In the genomic region with DNA sequence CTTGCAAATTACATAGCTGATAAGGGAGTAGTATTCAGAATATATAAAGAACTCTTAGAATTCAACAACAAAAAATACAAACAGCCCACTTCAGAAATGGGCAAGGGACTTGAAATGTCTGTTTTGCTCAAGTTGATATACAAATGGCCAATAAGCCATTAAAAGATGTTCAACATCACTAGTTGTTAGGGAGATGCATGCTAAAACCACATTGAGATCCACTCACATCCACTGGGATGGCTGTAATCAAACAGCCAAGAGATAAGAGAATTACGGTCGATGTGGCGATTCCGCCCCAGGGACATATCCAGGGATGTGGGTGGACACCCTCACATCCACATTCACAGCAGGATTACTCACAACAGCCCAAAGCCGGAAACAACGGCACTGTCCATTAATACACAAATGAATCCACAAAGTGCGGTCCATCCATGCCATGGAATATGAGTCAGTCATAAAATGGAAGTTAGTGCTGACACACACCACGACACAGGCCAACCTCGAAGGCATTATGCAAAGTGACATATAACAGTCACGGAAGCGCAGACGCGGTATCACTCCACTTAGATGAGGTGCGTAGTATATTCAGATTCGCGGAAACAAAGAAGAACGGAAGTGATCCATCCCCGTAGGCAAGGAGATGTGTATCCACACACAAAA, we compare ENCODE assay signal across 21 cellular contexts.
DNase-seq lines count a peak whose midpoint lies in the region; ATAC-seq, FAIRE-seq and TF ChIP-seq lines count a peak whose summit lies in the region.
"Had no signal": no experiment of that assay in that cellular context is flagged by ENCODE, and none has a peak within 500 bp of the region (broad histone marks: within the 10 kb centered on the region; RNA-seq: fewer than 3 reads in every experiment).

No MANE protein-coding gene starts in this region.

- H3K9ac ChIP-seq in SK-N-SH: no peak overlapping the region
- no peak overlapping the region for H3K9ac ChIP-seq in parathyroid adenoma

- H3K4me3 ChIP-seq in SK-N-SH (ENCODE audit: low read depth in 2 of 2, low read length in 1 of 2): no peak overlapping the region
- peak overlapping the region; percentile 9 for H3K4me3 ChIP-seq in brain microvascular endothelial cell (ENCODE audit: low read depth, low read length)
- H3K4me3 ChIP-seq in parathyroid adenoma (ENCODE audit: low read depth, low read length): no peak overlapping the region
- H3K4me3 ChIP-seq: colonic mucosa, lung, SJCRH30, tibial artery had no signal

- DNase-seq in SK-N-SH (no peak), MV-4-11 (lab: John Stamatoyannopoulos, UW) (peak; percentile 50), brain microvascular endothelial cell (peak; percentile 98), iPS-NIHi7 (ENCODE audit: extremely low spot score) (no peak), NCI-H2029 (lab: John Stamatoyannopoulos, UW) (no peak), frontal cortex (ENCODE audit: low spot score in 2 of 2) (no peak)
- DNase-seq: activated CD8-positive, alpha-beta memory T cell treated with anti-CD3 and anti-CD28 coated beads, Interleukin-2, amount 50 U/mL, for 4 hours; anterior cingulate cortex; C1 segment of cervical spinal cord; colonic mucosa; glutamatergic neuron; H7; NCI-H187 treated with DMSO at 0.1 percent for 48 hours; NCI-H446; SJCRH30; small intestine; tibial artery had no signal

- H3K4me2 ChIP-seq in SK-N-SH (no peak overlapping the region), parathyroid adenoma (ENCODE audit: low read length) (no peak overlapping the region)

- H3K9me2 ChIP-seq in SK-N-SH: no peaks in the 10 kb centered on the region

- H3K9me3 ChIP-seq in SK-N-SH: no peaks in the 10 kb centered on the region
- H3K9me3 ChIP-seq in parathyroid adenoma (ENCODE audit: control insufficient read depth, low read length): no peaks in the 10 kb centered on the region
- H3K9me3 ChIP-seq: colonic mucosa, SJCRH30, tibial artery had no signal

- POLR2A ChIA-PET in SK-N-SH (lab: Yijun Ruan, JAX): no interaction called here

- no peaks in the 10 kb centered on the region; a peak in 1 of 4 replicates for H3K4me1 ChIP-seq in SK-N-SH (ENCODE audit: control insufficient read depth in 1 of 2, insufficient read depth in 2 of 2, low read depth in 1 of 2, low read length in 1 of 2)
- H3K4me1 ChIP-seq in parathyroid adenoma: no peaks in the 10 kb centered on the region
- H3K4me1 ChIP-seq: colonic mucosa, SJCRH30 had no signal

- H3K79me2 ChIP-seq in SK-N-SH (ENCODE audit: insufficient read depth): no peaks in the 10 kb centered on the region
- H3K79me2 ChIP-seq in parathyroid adenoma: no peaks in the 10 kb centered on the region

- TF ChIP-seq CTCF in SK-N-SH (IDR thresholded peaks at IDR 0.05) (no peak), brain microvascular endothelial cell (IDR thresholded peaks at IDR 0.05; ENCODE audit: low read depth, low read length, missing control alignments) (no peak), parathyroid adenoma (IDR thresholded peaks at IDR 0.05) (no peak)

- H3K27me3 ChIP-seq in SK-N-SH (ENCODE audit: insufficient read depth) (no peaks in the 10 kb centered on the region), brain microvascular endothelial cell (replicated peaks) (no peaks in the 10 kb centered on the region), parathyroid adenoma (ENCODE audit: control insufficient read depth, insufficient read depth, low read length) (no peaks in the 10 kb centered on the region)
- H3K27me3 ChIP-seq: colonic mucosa, SJCRH30 had no signal

- CTCF ChIA-PET in SK-N-SH (lab: Yijun Ruan, JAX): no interaction called here

- peak; percentile 6; the same call in 1 of the 3 replicates for ATAC-seq in SK-N-SH treated with all-trans-retinoic acid at 6 μM for 48 hours

- no peak overlapping the region for H3K27ac ChIP-seq in SK-N-SH (ENCODE audit: low read depth in 2 of 2, low read length in 1 of 2)
- H3K27ac ChIP-seq in brain microvascular endothelial cell: peak overlapping the region; percentile 78
- peak overlapping the region; percentile 32 for H3K27ac ChIP-seq in parathyroid adenoma
- H3K27ac ChIP-seq: 22Rv1, colonic mucosa, SJCRH30, tibial artery had no signal

- TF ChIP-seq RAD21 in SK-N-SH (IDR thresholded peaks at IDR 0.05; ENCODE audit: low read length): no peak

- no peak for TF ChIP-seq EP300 in SK-N-SH (IDR thresholded peaks at IDR 0.05; ENCODE audit: borderline replicate concordance in 1 of 2, low read depth in 1 of 2, low read length in 1 of 2)

- no peak for FAIRE-seq in frontal cortex (lab: Jason Lieb, UNC)
- FAIRE-seq: small intestine had no signal

- 76% methylated on average over 18 of the region's 18 CpGs for WGBS in SK-N-SH (ENCODE audit: low lambda C conversion rate)

- in situ Hi-C loops in brain microvascular endothelial cell (cut with HindIII; ENCODE audit: low pct_ligation_motif_present, low sequenced_read_pairs): no loop called here

- H2AFZ ChIP-seq in SK-N-SH (ENCODE audit: low read depth): no peak overlapping the region
- H2AFZ ChIP-seq in parathyroid adenoma: no peak overlapping the region

- H4K20me1 ChIP-seq in SK-N-SH (ENCODE audit: insufficient read depth): no peaks in the 10 kb centered on the region

- H3F3A ChIP-seq in SK-N-SH (replicated peaks; ENCODE audit: insufficient read depth): no peaks in the 10 kb centered on the region

- H3K36me3 ChIP-seq in SK-N-SH (replicated peaks in 1 of 2; ENCODE audit: control insufficient read depth in 1 of 2, insufficient read depth in 2 of 2, low read length in 1 of 2): no peaks in the 10 kb centered on the region
- no peaks in the 10 kb centered on the region for H3K36me3 ChIP-seq in brain microvascular endothelial cell (replicated peaks)
- H3K36me3 ChIP-seq in parathyroid adenoma (ENCODE audit: control insufficient read depth, insufficient read depth, low read length): no peaks in the 10 kb centered on the region
- H3K36me3 ChIP-seq: colonic mucosa, tibial artery had no signal

TF ChIP-seq in SK-N-SH treated with all-trans-retinoic acid at 6 μM for 48 hours, 23 proteins besides CTCF, POLR2A, EP300 and RAD21 (continues in another document):
- TF ChIP-seq ISL1 (CRISPR knock-in tag; IDR thresholded peaks at IDR 0.05): no peak
- TF ChIP-seq SNAI2 (CRISPR knock-in tag; IDR thresholded peaks at IDR 0.05): no peak
- no peak for TF ChIP-seq CREB5 (CRISPR knock-in tag; IDR thresholded peaks at IDR 0.05; ENCODE audit: low read depth)
- TF ChIP-seq GLIS3 (CRISPR knock-in tag; IDR thresholded peaks at IDR 0.05): no peak
- no peak for TF ChIP-seq TOX (CRISPR knock-in tag; IDR thresholded peaks at IDR 0.05; ENCODE audit: borderline replicate concordance)
- no peak for TF ChIP-seq ZNF8 (CRISPR knock-in tag; IDR thresholded peaks at IDR 0.05)
- no peak for TF ChIP-seq ESRRG (CRISPR knock-in tag; IDR thresholded peaks at IDR 0.05)
- TF ChIP-seq ZNF565 (CRISPR knock-in tag; conservative IDR thresholded peaks at IDR 0.05; ENCODE audit: low read depth): no peak
- no peak for TF ChIP-seq CSDC2 (CRISPR knock-in tag; IDR thresholded peaks at IDR 0.05)
- no peak for TF ChIP-seq PPARA (CRISPR knock-in tag; IDR thresholded peaks at IDR 0.05; ENCODE audit: borderline replicate concordance)

TF ChIP-seq in SK-N-SH, 30 proteins besides CTCF, POLR2A, EP300 and RAD21:
- no peak for TF ChIP-seq FOSL2 (IDR thresholded peaks at IDR 0.05; ENCODE audit: borderline replicate concordance, low read depth)
- TF ChIP-seq TAF1 (IDR thresholded peaks at IDR 0.05; ENCODE audit: borderline replicate concordance, low read depth, low read length): no peak

Comparison
In these comparisons a context has a peak if more than half of its experiments do, and no peak if none do; other contexts are left out.
1. DNase-seq: peak in MV-4-11 (single experiment) and brain microvascular endothelial cell (single experiment); none in SK-N-SH (single experiment), iPS-NIHi7 (single experiment), NCI-H2029 (single experiment) and frontal cortex (0 of 2).
2. H3K27ac ChIP-seq: peak in brain microvascular endothelial cell (single experiment) and parathyroid adenoma (single experiment); none in SK-N-SH (0 of 2).